In genomic region chr17:66431080-66431795, GRCh38 we compare ENCODE assay signal across 16 cellular contexts.
DNase-seq lines count a peak whose midpoint lies in the region; ATAC-seq and TF ChIP-seq lines count a peak whose summit lies in the region.
"Had no signal": no experiment of that assay in that cellular context is flagged by ENCODE, and none has a peak within 500 bp of the region (broad histone marks: within the 10 kb centered on the region; RNA-seq: fewer than 3 reads in every experiment).

No MANE protein-coding gene starts in this region.

- no peak overlapping the region for H3K4me2 ChIP-seq in smooth muscle cell

- peak overlapping the region; percentile 53 for H3K9ac ChIP-seq in adipocyte (ENCODE audit: low read length)
- H3K9ac ChIP-seq in smooth muscle cell (ENCODE audit: low read depth) = no peak overlapping the region

- 98% methylated on average over 8 of the region's 8 CpGs for WGBS in smooth muscle cell (ENCODE audit: low lambda C conversion rate)

- H4K20me1 ChIP-seq in smooth muscle cell (ENCODE audit: low read depth) = no peaks in the 10 kb centered on the region

- no peak overlapping the region for H2AFZ ChIP-seq in smooth muscle cell (ENCODE audit: low read depth)

- peak; percentile 44 for ATAC-seq in Right ventricle myocardium inferior
- ATAC-seq: left ventricle myocardium superior had no signal

- no peak for TF ChIP-seq CTCF in foreskin fibroblast (IDR thresholded peaks at IDR 0.05; ENCODE audit: low read depth, low read length)
- TF ChIP-seq CTCF in smooth muscle cell (IDR thresholded peaks at IDR 0.05; ENCODE audit: borderline replicate concordance, insufficient read depth, poor library complexity, severe bottlenecking) = no peak

- no peak overlapping the region for H3K27ac ChIP-seq in smooth muscle cell (ENCODE audit: low read depth)
- H3K27ac ChIP-seq: cardiac muscle cell, pancreas had no signal

- DNase-seq in Right ventricle myocardium inferior (ENCODE audit: missing footprints) = no peak
- no peak for DNase-seq in cardiac septum (ENCODE audit: low spot score)
- peak; percentile 34 for DNase-seq in adipocyte (ENCODE audit: low read depth)
- DNase-seq in foreskin fibroblast = peak; percentile 41 to 64
- DNase-seq in smooth muscle cell (lab: John Stamatoyannopoulos, UW; ENCODE audit: unreplicated experiment) = no peak
- DNase-seq in medulla oblongata (ENCODE audit: extremely low spot score) = no peak
- no peak for DNase-seq in iPS-NIHi7 (ENCODE audit: extremely low spot score)
- no peak for DNase-seq in kidney glomerular epithelial cell (lab: John Stamatoyannopoulos, UW)
- DNase-seq: activated CD4-positive, alpha-beta T cell treated with anti-CD3 and anti-CD28 coated beads for 1 hour; glutamatergic neuron; left ventricle myocardium superior; NCI-H1048; pancreas; SHP77 treated with DMSO at 0.1 percent for 48 hours; stimulated activated CD4-positive, alpha-beta T cell treated with anti-CD3 and anti-CD28 coated beads, Interleukin-4, amount 100 ng/mL, for 24 hours had no signal

- H3K9me3 ChIP-seq in adipocyte (ENCODE audit: control insufficient read depth, low read length) (no peaks in the 10 kb centered on the region), smooth muscle cell (replicated peaks; ENCODE audit: low read depth) (no peaks in the 10 kb centered on the region)
- H3K9me3 ChIP-seq: pancreas had no signal

- H3K79me2 ChIP-seq in smooth muscle cell (ENCODE audit: low read depth) = no peaks in the 10 kb centered on the region

- H3F3A ChIP-seq in smooth muscle cell (ENCODE audit: low read depth) = no peaks in the 10 kb centered on the region

- H3K4me3 ChIP-seq in adipocyte (ENCODE audit: low read length) (peak overlapping the region; percentile 60), foreskin fibroblast (ENCODE audit: low read depth in 1 of 2, low read length in 2 of 2) (peak overlapping the region in 1 of 2 donors; percentile 21), smooth muscle cell (no peak overlapping the region)
- H3K4me3 ChIP-seq: cardiac muscle cell, pancreas had no signal

- intact Hi-C loops in Right ventricle myocardium inferior (cut with DNase I) = no loop called here
- intact Hi-C loops in cardiac septum (cut with DNase I) = no loop called here

- no peaks in the 10 kb centered on the region for H3K27me3 ChIP-seq in adipocyte (replicated peaks; ENCODE audit: control insufficient read depth, insufficient read depth, low read length)
- no peaks in the 10 kb centered on the region for H3K27me3 ChIP-seq in smooth muscle cell (ENCODE audit: low read depth)
- H3K27me3 ChIP-seq: cardiac muscle cell, pancreas had no signal

- H3K36me3 ChIP-seq in adipocyte (ENCODE audit: control insufficient read depth, insufficient read depth, low read length, severe bottlenecking) (no peaks in the 10 kb centered on the region), smooth muscle cell (ENCODE audit: low read depth) (no peaks in the 10 kb centered on the region)
- H3K36me3 ChIP-seq: cardiac muscle cell, pancreas had no signal

- H3K4me1 ChIP-seq in adipocyte (ENCODE audit: control insufficient read depth, insufficient read depth, low read length) = peaks cover 18% of the 10 kb centered on the region
- no peaks in the 10 kb centered on the region for H3K4me1 ChIP-seq in smooth muscle cell (ENCODE audit: low read depth)
- H3K4me1 ChIP-seq: pancreas had no signal

Comparison
In these comparisons a context has a peak if more than half of its experiments do, and no peak if none do; other contexts are left out.
1. DNase-seq: peak in adipocyte (single experiment) and foreskin fibroblast (2 of 2); none in Right ventricle myocardium inferior (single experiment), cardiac septum (single experiment), smooth muscle cell (single experiment), medulla oblongata (single experiment), iPS-NIHi7 (single experiment) and kidney glomerular epithelial cell (single experiment).